ENCODE assay signal across 20 cellular contexts in genomic region chr14:71198681-71199080, GRCh38.
"Had no signal": no experiment of that assay in that cellular context is flagged by ENCODE, and none has a peak within 500 bp of the region (broad histone marks: within the 10 kb centered on the region; RNA-seq: fewer than 3 reads in every experiment).

No MANE protein-coding gene starts in this region.

- H3K36me3 ChIP-seq: adrenal gland, ascending aorta, cardiac muscle cell, esophagus muscularis mucosa, heart right ventricle, right atrium auricular region, spleen, tibial nerve had no signal

- ATAC-seq: heart right ventricle, WTC11 had no signal

- H3K4me1 ChIP-seq: adrenal gland, ascending aorta, esophagus muscularis mucosa, heart right ventricle, right atrium auricular region, spleen had no signal

- H3K27ac ChIP-seq: adrenal gland, ascending aorta, cardiac muscle cell, esophagus muscularis mucosa, heart right ventricle, right atrium auricular region, spleen, tibial nerve had no signal

- H3K9me3 ChIP-seq: adrenal gland, ascending aorta, esophagus muscularis mucosa, heart right ventricle, right atrium auricular region, spleen, tibial nerve had no signal

- DNase-seq: activated CD4-positive, alpha-beta T cell treated with anti-CD3 and anti-CD28 coated beads for 1 hour; activated CD4-positive, alpha-beta T cell treated with anti-CD3 and anti-CD28 coated beads, Interleukin-2, amount 50 U/mL, for 1 hour; activated effector memory CD4-positive, alpha-beta T cell treated with Interleukin-2 at 50 U/mL for 16 hours; activated naive CD4-positive, alpha-beta T cell treated with Interleukin-2 at 50 U/mL for 16 hours; activated naive CD8-positive, alpha-beta T cell treated with anti-CD3 and anti-CD28 coated beads for 36 hours; adrenal gland; endodermal cell; foreskin melanocyte; heart right ventricle; mammary epithelial cell; natural killer cell; spleen; stimulated activated naive CD4-positive, alpha-beta T cell had no signal

- H3K4me3 ChIP-seq: adrenal gland, ascending aorta, cardiac muscle cell, esophagus muscularis mucosa, heart right ventricle, right atrium auricular region, spleen, tibial nerve had no signal

- H3K27me3 ChIP-seq: adrenal gland, ascending aorta, esophagus muscularis mucosa, right atrium auricular region, spleen, tibial nerve had no signal

- FAIRE-seq: islet of Langerhans had no signal
